ENCODE assay signal across 8 cellular contexts in the genomic region with DNA sequence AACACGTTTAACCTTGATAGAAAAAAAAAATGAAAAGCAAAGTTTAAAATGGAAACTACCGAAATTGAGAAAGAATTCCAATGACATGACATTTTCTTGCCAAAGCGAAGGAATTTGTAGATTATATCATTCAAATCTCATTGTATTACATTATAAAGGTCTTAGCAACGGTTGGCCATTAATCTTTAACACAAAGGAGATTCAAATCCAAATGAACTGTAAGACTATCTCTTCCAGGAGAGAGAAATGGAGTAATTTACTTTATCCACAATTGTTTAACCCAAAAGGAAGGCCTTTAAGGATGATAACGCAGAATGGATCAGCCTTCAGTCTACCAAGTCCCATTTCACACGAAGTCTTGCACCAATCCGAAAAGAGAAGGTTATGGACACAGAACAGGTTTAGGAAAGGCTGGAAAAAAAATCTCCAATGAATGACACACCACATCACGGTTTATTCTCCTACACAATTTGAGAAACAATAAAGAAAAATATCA. TPM values are rescaled to one million over a fixed set of nuclear protein-coding genes. Genes with fewer than 3 reads are reported as not detected.
DNase-seq lines count a peak whose midpoint lies in the region; ATAC-seq, FAIRE-seq and TF ChIP-seq lines count a peak whose summit lies in the region.

No MANE protein-coding gene starts in this region.

- intact Hi-C loops in left colon (cut with DNase I, micrococcal nuclease) = loop anchor here in 1 of 2 donors (10.0 kb wide), 1 partner anchor 167 kb away; no protein-coding TSS in a partner anchor

- H3K27me3 Mint-ChIP-seq in effector memory CD8-positive, alpha-beta T cell = peaks cover 41 to 45% of the 10 kb centered on the region in 2 donors
- peaks cover 4% of the 10 kb centered on the region for H3K27me3 Mint-ChIP-seq in neural progenitor cell (ENCODE audit: insufficient read depth, low read depth)

- peaks cover 10% of the 10 kb centered on the region for H3K27me3 ChIP-seq in neural progenitor cell

- H3K9ac ChIP-seq in neural progenitor cell = peak overlapping the region; percentile 83

- H2AFZ ChIP-seq in neural progenitor cell (replicated peaks) = no peak overlapping the region

- peaks cover 48% of the 10 kb centered on the region for H4K20me1 ChIP-seq in neural progenitor cell (ENCODE audit: low read depth)

- no peaks in the 10 kb centered on the region for H3K36me3 ChIP-seq in neural progenitor cell

- H3K4me1 Mint-ChIP-seq in effector memory CD8-positive, alpha-beta T cell (ENCODE audit: low read depth in 2 of 2) = peaks cover 8 to 13% of the 10 kb centered on the region in 2 donors
- H3K4me1 Mint-ChIP-seq in neural progenitor cell = peaks cover 34% of the 10 kb centered on the region

- no peak for ATAC-seq in effector memory CD8-positive, alpha-beta T cell (replicated peaks)
- no peak for ATAC-seq in left colon

- H3K27ac Mint-ChIP-seq in effector memory CD8-positive, alpha-beta T cell = peak overlapping the region in 1 of 2 donors; percentile 75
- peak overlapping the region; percentile 97 for H3K27ac Mint-ChIP-seq in neural progenitor cell

- in situ Hi-C loops in GM13976 (cut with MboI; ENCODE audit: low sequenced_read_pairs, unreplicated experiment) = no loop called here

- no peaks in the 10 kb centered on the region for H3K36me3 Mint-ChIP-seq in effector memory CD8-positive, alpha-beta T cell (ENCODE audit: insufficient read depth)
- H3K36me3 Mint-ChIP-seq in neural progenitor cell = peaks cover 27% of the 10 kb centered on the region

- peaks cover 30% of the 10 kb centered on the region for H3K4me1 ChIP-seq in neural progenitor cell

- H3K27ac ChIP-seq in neural progenitor cell = peak overlapping the region; percentile 90

- peak overlapping the region; percentile 86 to 92 for H3K4me3 Mint-ChIP-seq in effector memory CD8-positive, alpha-beta T cell
- peak overlapping the region; percentile 98 for H3K4me3 Mint-ChIP-seq in neural progenitor cell

- no peak for FAIRE-seq in GM19239 (lab: Jason Lieb, UNC)

- TF ChIP-seq CTCF in neural progenitor cell (IDR thresholded peaks at IDR 0.05) = no peak
- no peak for TF ChIP-seq CTCF in GM13976 (IDR thresholded peaks at IDR 0.05; ENCODE audit: borderline replicate concordance, control extremely low read depth, extremely low read depth, insufficient read depth, missing control alignments)

- peaks cover 63% of the 10 kb centered on the region for H3K79me2 ChIP-seq in neural progenitor cell (ENCODE audit: low read depth)

- H3K4me2 ChIP-seq in neural progenitor cell = peak overlapping the region; percentile 87

- peak overlapping the region; percentile 100 for H3K4me3 ChIP-seq in neural progenitor cell

- peaks cover 37% of the 10 kb centered on the region for H3F3A ChIP-seq in neural progenitor cell (ENCODE audit: low read depth)

- DNase-seq in DMS53 (lab: John Stamatoyannopoulos, UW) (peak; percentile 64), NCI-H526 treated with DMSO at 0.1 percent for 48 hours (lab: John Stamatoyannopoulos, UW) (peak; percentile 42), neural progenitor cell (ENCODE audit: low spot score) (no peak), GM13976 (ENCODE audit: low spot score) (no peak), GM19239 (ENCODE audit: insufficient read length, low spot score) (no peak), iPS-NIHi11 (ENCODE audit: low spot score) (no peak), left colon (no peak)
- no peak for DNase-seq in effector memory CD8-positive, alpha-beta T cell

- H3K9me3 Mint-ChIP-seq in effector memory CD8-positive, alpha-beta T cell = no peaks in the 10 kb centered on the region
- peaks cover 13% of the 10 kb centered on the region for H3K9me3 Mint-ChIP-seq in neural progenitor cell

- H3K9me3 ChIP-seq in neural progenitor cell (ENCODE audit: low read depth) = no peaks in the 10 kb centered on the region

RNA-seq across cellular contexts. Expression of a gene that starts 1.5 kb away (rescaled TPM):
- total RNA-seq in neural progenitor cell (ENCODE audit: low replicate concordance) (230 and 346 TPM in 2 replicates), left colon (10 to 100 TPM; 29.7 to 43.3 TPM)

Comparison
In these comparisons a context has a peak if more than half of its experiments do, and no peak if none do; other contexts are left out.
1. DNase-seq: peak in DMS53 (single experiment) and NCI-H526 treated with DMSO at 0.1 percent for 48 hours (single experiment); none in effector memory CD8-positive, alpha-beta T cell (0 of 3), neural progenitor cell (single experiment), GM13976 (single experiment), GM19239 (single experiment), iPS-NIHi11 (single experiment) and left colon (0 of 2).